12 cellular contexts compared by ENCODE assay signal in the genomic region with DNA sequence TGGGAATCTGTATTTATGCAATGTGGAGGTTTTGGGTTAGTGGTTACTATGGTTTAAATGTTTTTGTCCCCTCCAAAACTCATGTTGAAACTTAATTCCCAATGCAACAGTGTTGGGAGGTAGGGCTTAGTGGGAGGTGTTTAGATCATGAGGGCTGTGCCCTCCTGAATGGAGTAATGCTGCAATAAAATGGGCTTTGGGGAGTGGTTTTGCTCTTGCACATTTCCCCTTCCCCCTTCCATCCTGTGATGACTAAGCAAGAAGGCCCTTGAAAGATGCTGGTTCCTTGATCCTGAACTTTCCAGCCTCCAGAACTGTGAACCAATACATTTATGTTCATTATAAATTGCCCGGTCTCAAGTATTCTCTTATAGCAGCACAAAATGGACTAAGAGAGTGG. TPM values are rescaled to one million over a fixed set of nuclear protein-coding genes. Genes with fewer than 3 reads are reported as not detected.
DNase-seq lines count a peak whose midpoint lies in the region; ATAC-seq and TF ChIP-seq lines count a peak whose summit lies in the region.
"Had no signal": no experiment of that assay in that cellular context is flagged by ENCODE, and none has a peak within 500 bp of the region (broad histone marks: within the 10 kb centered on the region; RNA-seq: fewer than 3 reads in every experiment).

No MANE protein-coding gene starts in this region.

- TF ChIP-seq CTCF in GM23338 (conservative IDR thresholded peaks at IDR 0.05; ENCODE audit: low read depth in 2 of 2) = no peak
- no peak for TF ChIP-seq CTCF in choroid plexus epithelial cell (conservative IDR thresholded peaks at IDR 0.05; ENCODE audit: low read depth, low read length)
- TF ChIP-seq CTCF in left ventricle myocardium inferior (IDR thresholded peaks at IDR 0.05; ENCODE audit: borderline replicate concordance) = no peak

- no peaks in the 10 kb centered on the region for H3K79me2 ChIP-seq in GM23338 (replicated peaks; ENCODE audit: insufficient read depth)

- H3K4me3 ChIP-seq in GM23338 (no peak overlapping the region), choroid plexus epithelial cell (ENCODE audit: low read depth, low read length) (no peak overlapping the region), left ventricle myocardium inferior (no peak overlapping the region)
- H3K4me3 ChIP-seq: lower lobe of right lung had no signal

- H3K4me2 ChIP-seq in GM23338 = 0 out of 2 replicates have a peak overlapping the region, but pooled peaks have one; percentile 38

- no peaks in the 10 kb centered on the region for H3K9me3 Mint-ChIP-seq in GM23338
- H3K9me3 Mint-ChIP-seq: CD14-positive monocyte had no signal

- DNase-seq in A172 (ENCODE audit: low spot score) = peak; percentile 88
- DNase-seq in GM23338 (ENCODE audit: low spot score) = no peak
- peak; percentile 54 for DNase-seq in NOMO-1 treated with dmso at 0.1 percent for 144 hours (lab: John Stamatoyannopoulos, UW; ENCODE audit: unreplicated experiment)
- peak; percentile 70 for DNase-seq in choroid plexus epithelial cell (ENCODE audit: low read depth)
- no peak for DNase-seq in left ventricle myocardium inferior
- DNase-seq in hippocampal formation (lab: John Stamatoyannopoulos, UW) = no peak
- no peak for DNase-seq in NCI-H2196 (lab: John Stamatoyannopoulos, UW; ENCODE audit: unreplicated experiment)
- DNase-seq: lower lobe of right lung had no signal

- H3K4me1 Mint-ChIP-seq in GM23338 = peaks cover 14% of the 10 kb centered on the region

- no peaks in the 10 kb centered on the region; the same call in 2 of the 3 replicates for H3K36me3 Mint-ChIP-seq in GM23338 (ENCODE audit: low read depth)
- H3K36me3 Mint-ChIP-seq: CD14-positive monocyte had no signal

- peaks cover 7% of the 10 kb centered on the region for H3K27me3 Mint-ChIP-seq in GM23338 (ENCODE audit: insufficient read depth, low read depth, poor library complexity)

- peak overlapping the region; percentile 74; the same call in 1 of the 2 replicates for H3K27ac Mint-ChIP-seq in GM23338

- peak overlapping the region; percentile 73; the same call in 1 of the 2 replicates for H2AFZ ChIP-seq in GM23338

- H3K27ac ChIP-seq in GM23338 (ENCODE audit: low read depth) = no peak overlapping the region
- H3K27ac ChIP-seq in left ventricle myocardium inferior (replicated peaks) = no peak overlapping the region
- H3K27ac ChIP-seq: lower lobe of right lung had no signal

- peaks cover 13% of the 10 kb centered on the region for H3K4me1 ChIP-seq in GM23338 (ENCODE audit: insufficient read depth)
- no peaks in the 10 kb centered on the region for H3K4me1 ChIP-seq in left ventricle myocardium inferior
- H3K4me1 ChIP-seq: lower lobe of right lung had no signal

- ATAC-seq in GM23338 (peak; percentile 27; the same call in 1 of the 3 replicates), GM21825 (IDR thresholded peaks at IDR 0.05; ENCODE audit: unreplicated experiment) (no peak)
- ATAC-seq: esophagus mucosa, lower lobe of right lung had no signal

- no peaks in the 10 kb centered on the region for H3K9me2 ChIP-seq in GM23338 (ENCODE audit: insufficient read depth)

- H3K9me3 ChIP-seq in left ventricle myocardium inferior (replicated peaks) = no peaks in the 10 kb centered on the region
- H3K9me3 ChIP-seq: lower lobe of right lung had no signal

- no peaks in the 10 kb centered on the region for H3F3A ChIP-seq in GM23338 (replicated peaks; ENCODE audit: low read depth)

- H3K36me3 ChIP-seq in GM23338 (ENCODE audit: insufficient read depth) (no peaks in the 10 kb centered on the region), left ventricle myocardium inferior (no peaks in the 10 kb centered on the region)
- H3K36me3 ChIP-seq: lower lobe of right lung had no signal

- H3K4me3 Mint-ChIP-seq in GM23338 = no peak overlapping the region
- H3K4me3 Mint-ChIP-seq: CD14-positive monocyte had no signal

- no peaks in the 10 kb centered on the region for H3K27me3 ChIP-seq in GM23338 (ENCODE audit: insufficient read depth)
- peaks cover 21% of the 10 kb centered on the region for H3K27me3 ChIP-seq in left ventricle myocardium inferior (ENCODE audit: low read depth)

- intact Hi-C loops in left ventricle myocardium inferior (cut with micrococcal nuclease) = no loop called here

- no peaks in the 10 kb centered on the region for H4K20me1 ChIP-seq in GM23338 (replicated peaks; ENCODE audit: insufficient read depth)

TF ChIP-seq in GM23338, 12 proteins besides CTCF, POLR2A, EP300 and RAD21:
- TF ChIP-seq, protein P1, sequence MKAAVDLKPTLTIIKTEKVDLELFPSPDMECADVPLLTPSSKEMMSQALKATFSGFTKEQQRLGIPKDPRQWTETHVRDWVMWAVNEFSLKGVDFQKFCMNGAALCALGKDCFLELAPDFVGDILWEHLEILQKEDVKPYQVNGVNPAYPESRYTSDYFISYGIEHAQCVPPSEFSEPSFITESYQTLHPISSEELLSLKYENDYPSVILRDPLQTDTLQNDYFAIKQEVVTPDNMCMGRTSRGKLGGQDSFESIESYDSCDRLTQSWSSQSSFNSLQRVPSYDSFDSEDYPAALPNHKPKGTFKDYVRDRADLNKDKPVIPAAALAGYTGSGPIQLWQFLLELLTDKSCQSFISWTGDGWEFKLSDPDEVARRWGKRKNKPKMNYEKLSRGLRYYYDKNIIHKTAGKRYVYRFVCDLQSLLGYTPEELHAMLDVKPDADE (IDR thresholded peaks at IDR 0.05) = no peak

RNA-seq across cellular contexts. Expression of a gene that starts 9.2 kb away (rescaled TPM):
- 141 and 172 TPM in 2 replicates for total RNA-seq in A172 (2014; rRNA removed; shearing (Covaris generic))
- 107 and 109 TPM in 2 replicates for total RNA-seq in GM23338 (2014; rRNA removed; shearing (Covaris generic))
- polyA plus RNA-seq in GM23338 (2016; fragmentation: Nextera tagmentation; extraction: Ambion mirVana) = 60.3 and 73.3 TPM in 2 replicates
- total RNA-seq in left ventricle myocardium inferior = 9.6 TPM

RNA-seq across cellular contexts. Expression of a gene that starts 27.0 kb away (rescaled TPM):
- total RNA-seq in A172 (2014; rRNA removed; shearing (Covaris generic)) = not detected in 2 replicates
- not detected in 2 replicates for total RNA-seq in GM23338 (2014; rRNA removed; shearing (Covaris generic))
- polyA plus RNA-seq in GM23338 (2016; fragmentation: Nextera tagmentation; extraction: Ambion mirVana) = not detected in 2 replicates
- 0.69 TPM for total RNA-seq in left ventricle myocardium inferior
- total RNA-seq: lower lobe of right lung, pulmonary artery endothelial cell had no signal
- polyA plus RNA-seq: CD14-positive monocyte had no signal

RNA-seq across cellular contexts. Expression of a gene that starts 32.1 kb away (rescaled TPM):
- 384 and 473 TPM in 2 replicates for total RNA-seq in A172 (2014; rRNA removed; shearing (Covaris generic))
- 666 and 697 TPM in 2 replicates for total RNA-seq in GM23338 (2014; rRNA removed; shearing (Covaris generic))
- 386 and 433 TPM in 2 replicates for polyA plus RNA-seq in GM23338 (2016; fragmentation: Nextera tagmentation; extraction: Ambion mirVana)
- total RNA-seq in left ventricle myocardium inferior = 468 TPM

Comparison
In these comparisons a context has a peak if more than half of its experiments do, and no peak if none do; other contexts are left out.
1. DNase-seq: peak in A172 (single experiment), NOMO-1 treated with dmso at 0.1 percent for 144 hours (single experiment) and choroid plexus epithelial cell (single experiment); none in GM23338 (single experiment), left ventricle myocardium inferior (single experiment), hippocampal formation (0 of 2) and NCI-H2196 (single experiment).
2. RNA of a gene that starts 9.2 kb away (total RNA-seq): 141 to 172 TPM in A172 and 107 to 109 TPM in GM23338; 9.6 TPM in left ventricle myocardium inferior (single experiment); every median in the first group is over 10 times any median in the second.